In genomic region chr9:113708821-113709713, GRCh38 we compare ENCODE assay signal across 35 cellular contexts.
DNase-seq lines count a peak whose midpoint lies in the region; ATAC-seq, FAIRE-seq and TF ChIP-seq lines count a peak whose summit lies in the region.
"Had no signal": no experiment of that assay in that cellular context is flagged by ENCODE, and none has a peak within 500 bp of the region (broad histone marks: within the 10 kb centered on the region; RNA-seq: fewer than 3 reads in every experiment).

No MANE protein-coding gene starts in this region.

- no peaks in the 10 kb centered on the region for H3K27me3 ChIP-seq in pancreas
- no peaks in the 10 kb centered on the region for H3K27me3 ChIP-seq in psoas muscle (ENCODE audit: insufficient read depth in 3 of 3, low read length in 2 of 3)
- H3K27me3 ChIP-seq: heart right ventricle, tibial artery had no signal

- H3K36me3 ChIP-seq in pancreas (no peaks in the 10 kb centered on the region), psoas muscle (ENCODE audit: insufficient read depth in 1 of 2, low read depth in 1 of 2) (no peaks in the 10 kb centered on the region)
- H3K36me3 ChIP-seq: HAP-1, heart right ventricle, spleen, tibial artery had no signal

- FAIRE-seq in pancreas (lab: Jason Lieb, UNC) = no peak
- FAIRE-seq: frontal cortex, GM12878 had no signal

- H3K9me3 ChIP-seq in pancreas (no peaks in the 10 kb centered on the region), psoas muscle (no peaks in the 10 kb centered on the region)
- H3K9me3 ChIP-seq: tibial artery had no signal

- WGBS in pancreas, 2 donors = 49 to 50% methylated on average over 7 of the region's 7 CpGs
- 75 to 78% (median 75%) methylated on average over 7 of the region's 7 CpGs for WGBS in psoas muscle, 3 donors

- H3K4me3 ChIP-seq in pancreas (no peak overlapping the region), psoas muscle (no peak overlapping the region)
- H3K4me3 ChIP-seq: GM12878, HAP-1, heart right ventricle, PC-9, spleen, tibial artery had no signal

- intact Hi-C loops in pancreas (cut with DNase I) (no loop called here), psoas muscle (cut with DNase I) (no loop called here)

- H3K4me1 ChIP-seq in pancreas = peaks cover 20 to 29% (median 22%) of the 10 kb centered on the region in 3 donors
- no peaks in the 10 kb centered on the region for H3K4me1 ChIP-seq in psoas muscle
- H3K4me1 ChIP-seq: HAP-1, parathyroid adenoma, tibial artery had no signal

- ATAC-seq in pancreas = peak; percentile 38 to 58 (median 46)
- ATAC-seq in psoas muscle = no peak
- ATAC-seq: activated CD4-positive, CD25-positive, alpha-beta regulatory T cell treated with anti-CD3 and anti-CD28 coated beads, Interleukin-2, amount 50 U/mL, for 24 hours; activated naive CD4-positive, alpha-beta T cell treated with anti-CD3 and anti-CD28 coated beads, Interleukin-2, amount 50 U/mL, for 72 hours; effector memory CD8-positive, alpha-beta T cell; GM12878; heart right ventricle; right cardiac atrium; SK-N-SH treated with all-trans-retinoic acid at 6 μM for 48 hours; T-helper 17 cell had no signal

- H3K27ac ChIP-seq in pancreas = peak overlapping the region in 2 of 4 donors; percentile 9 to 17
- no peak overlapping the region for H3K27ac ChIP-seq in psoas muscle
- H3K27ac ChIP-seq: heart right ventricle, parathyroid adenoma, PC-9, spleen, tibial artery had no signal

- DNase-seq in M059J (ENCODE audit: low read depth) = peak; percentile 11
- DNase-seq in ecto neural progenitor cell (ENCODE audit: low spot score) = peak; percentile 12
- DNase-seq in kidney tubule cell (ENCODE audit: low spot score) = peak; percentile 5
- DNase-seq in pancreas = peak in 1 of 6 donors; percentile 32
- no peak for DNase-seq in nucleus accumbens (lab: John Stamatoyannopoulos, UW)
- DNase-seq in stimulated activated naive CD4-positive, alpha-beta T cell (lab: John Stamatoyannopoulos, UW) = no peak
- DNase-seq in erythroblast (lab: John Stamatoyannopoulos, UW) = no peak
- no peak for DNase-seq in psoas muscle
- DNase-seq: ACHN; activated CD4-positive, alpha-beta T cell treated with anti-CD3 and anti-CD28 coated beads, Interleukin-2, amount 50 U/mL, for 4 hours; CD8-positive, alpha-beta memory T cell; DMS 273 treated with DMSO at 0.1 percent for 48 hours; effector memory CD8-positive, alpha-beta T cell; heart right ventricle; Karpas-422; kidney glomerular epithelial cell; MV-4-11; NCI-H1436 treated with DMSO at 0.1 percent for 48 hours; NCI-H226; NCI-H526 treated with DMSO at 0.1 percent for 48 hours; nephron progenitor cell; PC-9; right cardiac atrium; Right ventricle myocardium superior; spleen; stimulated activated CD4-positive, alpha-beta T cell treated with anti-CD3 and anti-CD28 coated beads, Interleukin-2, amount 100 ng/mL, for 48 hours; T-helper 17 cell; tibial artery had no signal

- TF ChIP-seq CTCF in pancreas (IDR thresholded peaks at IDR 0.05) (no peak), psoas muscle (IDR thresholded peaks at IDR 0.05) (no peak)

- no peak for TF ChIP-seq POLR2A in erythroblast (IDR thresholded peaks at IDR 0.05; ENCODE audit: low read length)

Comparison
In these comparisons a context has a peak if more than half of its experiments do, and no peak if none do; other contexts are left out.
1. DNase-seq: peak in M059J (single experiment), ecto neural progenitor cell (single experiment) and kidney tubule cell (single experiment); none in nucleus accumbens (0 of 56), stimulated activated naive CD4-positive, alpha-beta T cell (0 of 6), erythroblast (0 of 2) and psoas muscle (0 of 2).
2. ATAC-seq: peak in pancreas (4 of 4); none in psoas muscle (0 of 4).